ENCODE assay signal across 27 cellular contexts in the genomic region with DNA sequence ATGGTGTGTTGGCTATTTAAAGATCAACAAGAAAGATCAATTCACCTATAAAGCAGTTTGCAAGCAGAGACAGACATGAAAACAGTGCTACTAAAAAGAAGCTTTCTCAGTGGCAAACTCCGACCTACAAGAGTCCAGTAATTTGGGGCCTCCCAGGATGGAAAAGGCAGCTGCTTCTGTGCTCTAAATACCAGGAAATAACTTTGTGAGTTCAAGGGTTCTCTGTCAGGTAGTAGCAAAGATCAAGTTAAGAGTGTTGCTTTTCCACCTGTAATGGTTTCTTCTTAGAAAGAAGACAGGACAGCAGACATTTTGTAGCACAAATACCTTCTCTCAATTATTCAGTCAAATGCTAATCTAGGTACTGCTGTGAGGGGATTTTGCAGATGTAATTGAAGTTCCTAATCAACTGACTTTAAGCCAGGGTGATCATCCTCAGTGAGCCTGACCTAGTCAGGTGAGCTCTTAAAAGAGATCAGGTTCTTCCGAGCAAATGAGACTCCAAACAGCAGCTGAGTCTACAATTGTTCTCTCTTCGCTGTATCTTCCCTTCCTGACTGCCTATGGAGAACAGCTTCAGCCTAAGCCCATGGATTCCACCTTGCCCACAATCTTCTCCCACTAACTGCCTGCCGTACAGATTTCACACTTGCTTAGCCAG. TPM values are rescaled to one million over a fixed set of nuclear protein-coding genes. Genes with fewer than 3 reads are reported as not detected.
DNase-seq lines count a peak whose midpoint lies in the region; ATAC-seq, FAIRE-seq and TF ChIP-seq lines count a peak whose summit lies in the region.
"Had no signal": no experiment of that assay in that cellular context is flagged by ENCODE, and none has a peak within 500 bp of the region (broad histone marks: within the 10 kb centered on the region; RNA-seq: fewer than 3 reads in every experiment).

No MANE protein-coding gene starts in this region.

- peaks cover 7 to 14% of the 10 kb centered on the region in 2 donors for H3K36me3 Mint-ChIP-seq in CD14-positive monocyte
- H3K36me3 Mint-ChIP-seq in activated naive CD8-positive, alpha-beta T cell treated with anti-CD3 and anti-CD28 coated beads, Interleukin-2, amount 50 U/mL, for 24 hours (ENCODE audit: low read depth): peaks cover 35% of the 10 kb centered on the region

- intact Hi-C loops in CD14-positive monocyte (cut with micrococcal nuclease) (no loop called here), HepG2 (cut with micrococcal nuclease; ENCODE audit: unreplicated experiment) (no loop called here)

- TSS peak; percentile 2 for BruUV-seq in HepG2 (replicated peaks; lab: Mats Ljungman, UMichigan)

- no peak for TF ChIP-seq POLR2A in HepG2 (IDR thresholded peaks at IDR 0.05; ENCODE audit: insufficient read depth in 1 of 2, low read depth in 2 of 2, low read length in 2 of 2)

- H3K27me3 ChIP-seq in HepG2 (ENCODE audit: control insufficient read depth in 1 of 2, insufficient read depth in 2 of 2, low read length in 2 of 2) (no peaks in the 10 kb centered on the region; a peak in 1 of 5 replicates), SJCRH30 (no peaks in the 10 kb centered on the region)
- H3K27me3 ChIP-seq: adrenal gland, brain microvascular endothelial cell, foreskin keratinocyte, heart right ventricle had no signal

- no peak for TF ChIP-seq RAD21 in HepG2 (CRISPR knock-in tag; IDR thresholded peaks at IDR 0.05)

- peaks cover 0 to 3% (median 0%) of the 10 kb centered on the region in 7 donors for H3K9me3 Mint-ChIP-seq in CD14-positive monocyte
- H3K9me3 Mint-ChIP-seq in activated naive CD8-positive, alpha-beta T cell treated with anti-CD3 and anti-CD28 coated beads, Interleukin-2, amount 50 U/mL, for 24 hours: no peaks in the 10 kb centered on the region
- H3K9me3 Mint-ChIP-seq: activated T-helper 2 cell treated with anti-CD3 and anti-CD28 coated beads, Interferon-gamma antibody, Interleukin-2, Interleukin-4, amounts not matched to agents 10 μg/mL and 5 μg/mL and 100 μg/mL, durations not matched to agents 14 hours and 24 hours and 36 hours; CD4-positive, alpha-beta T cell had no signal

- no peak for TF ChIP-seq CTCF in CD14-positive monocyte (IDR thresholded peaks at IDR 0.05)
- no peak for TF ChIP-seq CTCF in HepG2 (CRISPR knock-in tag; IDR thresholded peaks at IDR 0.05)

- no peaks in the 10 kb centered on the region for H3K27me3 Mint-ChIP-seq in CD14-positive monocyte (ENCODE audit: low read depth in 3 of 3)
- H3K27me3 Mint-ChIP-seq in activated naive CD8-positive, alpha-beta T cell treated with anti-CD3 and anti-CD28 coated beads, Interleukin-2, amount 50 U/mL, for 24 hours: no peaks in the 10 kb centered on the region
- H3K27me3 Mint-ChIP-seq: activated CD8-positive, alpha-beta memory T cell treated with anti-CD3 and anti-CD28 coated beads, Interleukin-2, amount 10 ng/mL, durations not matched to agents 7 days and 5 days; CD4-positive, alpha-beta T cell had no signal

- no peak overlapping the region for H3K9ac ChIP-seq in HepG2 (ENCODE audit: insufficient read depth, low read depth, low read length)
- H3K9ac ChIP-seq: GM23248 had no signal

- H3K36me3 ChIP-seq in HepG2 (replicated peaks in 1 of 2; ENCODE audit: control insufficient read depth in 1 of 2, insufficient read depth in 2 of 2, low read length in 2 of 2) (peaks cover 0 to 9% of the 10 kb centered on the region in 2 experiments; a peak in 4 of 5 replicates), SJCRH30 (peaks cover 40% of the 10 kb centered on the region)
- H3K36me3 ChIP-seq: adrenal gland, brain microvascular endothelial cell had no signal

- H3K27ac Mint-ChIP-seq in CD14-positive monocyte: peak overlapping the region in 5 of 7 donors; percentile 5 to 68 (median 51)
- H3K27ac Mint-ChIP-seq in activated naive CD8-positive, alpha-beta T cell treated with anti-CD3 and anti-CD28 coated beads, Interleukin-2, amount 50 U/mL, for 24 hours: peak overlapping the region; percentile 2
- H3K27ac Mint-ChIP-seq: activated CD8-positive, alpha-beta memory T cell treated with anti-CD3 and anti-CD28 coated beads, Interleukin-2, amount 10 ng/mL, durations not matched to agents 7 days and 5 days had no signal

- no peak for TF ChIP-seq EP300 in HepG2 (IDR thresholded peaks at IDR 0.05; ENCODE audit: low read depth in 2 of 2, low read length in 2 of 2)
- TF ChIP-seq EP300 in HepG2 (CRISPR knock-in tag; IDR thresholded peaks at IDR 0.05; ENCODE audit: borderline replicate concordance): no peak

- H3K9me3 ChIP-seq in HepG2 (ENCODE audit: low read length) (no peaks in the 10 kb centered on the region), SJCRH30 (replicated peaks) (no peaks in the 10 kb centered on the region; the same call in 1 of the 2 replicates)
- H3K9me3 ChIP-seq: adrenal gland had no signal

- peaks cover 19% of the 10 kb centered on the region for H3K4me1 Mint-ChIP-seq in CD14-positive monocyte
- peaks cover 62% of the 10 kb centered on the region for H3K4me1 Mint-ChIP-seq in activated naive CD8-positive, alpha-beta T cell treated with anti-CD3 and anti-CD28 coated beads, Interleukin-2, amount 50 U/mL, for 24 hours

- DNase-seq in NCI-H82 (lab: John Stamatoyannopoulos, UW) (peak; percentile 2), NCI-H82 treated with DMSO at 0.1 percent for 48 hours (lab: John Stamatoyannopoulos, UW; ENCODE audit: unreplicated experiment) (no peak), CD14-positive monocyte (ENCODE audit: low spot score) (no peak), HepG2 (ENCODE audit: low spot score) (no peak), SJCRH30 (no peak)
- no peak for DNase-seq in activated naive CD8-positive, alpha-beta T cell treated with anti-CD3 and anti-CD28 coated beads, Interleukin-2, amount 50 U/mL, for 24 hours
- DNase-seq: activated CD4-positive, CD25-positive, alpha-beta regulatory T cell treated with anti-CD3 and anti-CD28 coated beads, Interleukin-2, amount 50 U/mL, for 72 hours; activated CD8-positive, alpha-beta memory T cell treated with anti-CD3 and anti-CD28 coated beads, Interleukin-2, amount 10 ng/mL, durations not matched to agents 7 days and 5 days; adrenal gland; brain microvascular endothelial cell; CD4-positive, alpha-beta T cell; effector memory CD4-positive, alpha-beta T cell; foreskin keratinocyte; GM23248; heart right ventricle; NCI-H1436; NCI-H510A treated with DMSO at 0.1 percent for 48 hours; SIG-M5; stimulated activated CD4-positive, alpha-beta T cell treated with anti-CD3 and anti-CD28 coated beads, Interleukin-1b, Interleukin-23, amount 100 ng/mL, for 48 hours; substantia nigra had no signal

- in situ Hi-C loops in HepG2 (cut with HindIII; ENCODE audit: extremely low pct_ligation_motif_present, low pct_unique_long_range_greater_than_20kb): no loop called here

- no peak overlapping the region; the same call in 1 of the 2 replicates for H3K4me2 ChIP-seq in HepG2 (ENCODE audit: low read depth, low read length)

- FAIRE-seq in HepG2 (lab: Jason Lieb, UNC): no peak

- peaks cover 81% of the 10 kb centered on the region for H4K20me1 ChIP-seq in HepG2 (ENCODE audit: insufficient read depth, low read length)

- POLR2A ChIA-PET in HepG2 (lab: Yijun Ruan, JAX): interaction anchor here (0.8 to 2.0 kb wide), 3 partner anchors 9 to 14 kb away, joined by 3 to 9 read pairs (median 3); partner anchors contain the start of gene ANKRD17

- no peak overlapping the region for H3K4me3 Mint-ChIP-seq in CD14-positive monocyte
- no peak overlapping the region for H3K4me3 Mint-ChIP-seq in activated naive CD8-positive, alpha-beta T cell treated with anti-CD3 and anti-CD28 coated beads, Interleukin-2, amount 50 U/mL, for 24 hours
- H3K4me3 Mint-ChIP-seq: activated CD8-positive, alpha-beta memory T cell treated with anti-CD3 and anti-CD28 coated beads, Interleukin-2, amount 10 ng/mL, durations not matched to agents 7 days and 5 days; CD4-positive, alpha-beta T cell had no signal

- H3K79me2 ChIP-seq in HepG2 (ENCODE audit: insufficient read depth, low read length): peaks cover 100% of the 10 kb centered on the region

- H3K4me1 ChIP-seq in HepG2 (ENCODE audit: insufficient read depth, low read length) (peaks cover 33% of the 10 kb centered on the region), SJCRH30 (no peaks in the 10 kb centered on the region; the same call in 1 of the 2 replicates)
- H3K4me1 ChIP-seq: foreskin keratinocyte had no signal

- H3K27ac ChIP-seq in HepG2 (ENCODE audit: extremely low read length, insufficient read depth, low read length) (no peak overlapping the region), SJCRH30 (no peak overlapping the region)
- H3K27ac ChIP-seq: 22Rv1, adrenal gland, brain microvascular endothelial cell, foreskin keratinocyte, GM23248, heart right ventricle, skin epidermis had no signal

- ATAC-seq in activated naive CD8-positive, alpha-beta T cell treated with anti-CD3 and anti-CD28 coated beads, Interleukin-2, amount 50 U/mL, for 24 hours: no peak
- peak; percentile 47 for ATAC-seq in HepG2
- ATAC-seq in GM21825 (IDR thresholded peaks at IDR 0.05; ENCODE audit: unreplicated experiment): no peak
- ATAC-seq in HG03135 (IDR thresholded peaks at IDR 0.05; ENCODE audit: unreplicated experiment): no peak
- ATAC-seq: activated CD8-positive, alpha-beta memory T cell treated with anti-CD3 and anti-CD28 coated beads, Interleukin-2, amount 10 ng/mL, durations not matched to agents 7 days and 5 days; esophagus mucosa; foreskin keratinocyte; Panc1 had no signal

- H2AFZ ChIP-seq in HepG2 (ENCODE audit: low read length): no peak overlapping the region
- H2AFZ ChIP-seq: GM23248 had no signal

- 99% methylated on average over 4 of the region's 4 CpGs for WGBS in HepG2 (ENCODE audit: low lambda C conversion rate)

- CTCF ChIA-PET in HepG2 (lab: Yijun Ruan, JAX; ENCODE audit: low intra/inter-chr PET ratio, low total read pairs): no interaction called here

- H3K4me3 ChIP-seq in HepG2 (replicated peaks in 1 of 3; ENCODE audit: insufficient read depth in 1 of 3, low read depth in 2 of 3, low read length in 3 of 3): no peak overlapping the region
- no peak overlapping the region for H3K4me3 ChIP-seq in SJCRH30
- H3K4me3 ChIP-seq: adrenal gland, GM23248, heart right ventricle, skin epidermis had no signal

RNA-seq across cellular contexts. Expression of gene ANKRD17, which starts 13.5 kb away (rescaled TPM):
- 1 to 10 TPM; 5.3 to 9.0 TPM for polyA plus RNA-seq in CD14-positive monocyte
- 61.1 and 97.9 TPM in 2 replicates for total RNA-seq in HepG2 (2016; rRNA removed; fragmentation: Illumina TruSeq; extraction: Trizol)
- total RNA-seq in HepG2 (2016; cell fraction: cytosol; rRNA removed; fragmentation: Illumina TruSeq; extraction: Trizol; ENCODE audit: low read depth): 16.1 and 17.5 TPM in 2 replicates
- total RNA-seq in HepG2 (2016; cell fraction: insoluble cytoplasmic fraction; rRNA removed; fragmentation: Illumina TruSeq; extraction: Trizol): 56.4 and 90.8 TPM in 2 replicates
- total RNA-seq in HepG2 (2016; cell fraction: membrane; rRNA removed; fragmentation: Illumina TruSeq; extraction: Trizol): 33.0 and 35.8 TPM in 2 replicates
- 70.8 and 73.9 TPM in 2 replicates for total RNA-seq in HepG2 (2016; cell fraction: nucleus; rRNA removed; fragmentation: Illumina TruSeq; extraction: Trizol)
- polyA plus RNA-seq in HepG2 (2011; rRNA removed): 48.9 and 55.7 TPM in 2 replicates
- polyA plus RNA-seq in HepG2 (2011; cell fraction: cytosol; rRNA removed): 30.1 and 39.4 TPM in 2 replicates
- polyA plus RNA-seq in HepG2 (2011; cell fraction: nucleus; rRNA removed): 39.5 and 42.6 TPM in 2 replicates
- 32.6 and 35.4 TPM in 2 replicates for polyA plus RNA-seq in HepG2 (2012)
- polyA plus RNA-seq in HepG2 (2016; cell fraction: cytosol; fragmentation: Illumina TruSeq; extraction: Trizol; ENCODE audit: low read depth): 2.2 and 2.6 TPM in 2 replicates
- 64.3 and 64.9 TPM in 2 replicates for polyA plus RNA-seq in HepG2 (2016; cell fraction: insoluble cytoplasmic fraction; fragmentation: Illumina TruSeq; extraction: Trizol; ENCODE audit: low read depth)
- 7.9 and 9.7 TPM in 2 replicates for polyA plus RNA-seq in HepG2 (2016; cell fraction: membrane; fragmentation: Illumina TruSeq; extraction: Trizol; ENCODE audit: low read depth)
- polyA plus RNA-seq in HepG2 (2016; cell fraction: nucleus; fragmentation: Illumina TruSeq; extraction: Trizol; ENCODE audit: insufficient read depth, low read depth): 49.4 and 51.3 TPM in 2 replicates
- polyA minus RNA-seq in HepG2 (2011; rRNA and poly(A)+ RNA removed; ENCODE audit: low replicate concordance): 82.8 and 91.1 TPM in 2 replicates
- polyA minus RNA-seq in HepG2 (2011; cell fraction: cytosol; rRNA and poly(A)+ RNA removed): 62.0 and 69.7 TPM in 2 replicates
- polyA minus RNA-seq in HepG2 (2011; cell fraction: nucleus; rRNA and poly(A)+ RNA removed): 141 and 147 TPM in 2 replicates
- 77.1 and 82.3 TPM in 2 replicates for total RNA-seq in SJCRH30 (2014; rRNA removed; shearing (Covaris generic))
